ENCODE assay signal across 1 cellular context in the genomic region with DNA sequence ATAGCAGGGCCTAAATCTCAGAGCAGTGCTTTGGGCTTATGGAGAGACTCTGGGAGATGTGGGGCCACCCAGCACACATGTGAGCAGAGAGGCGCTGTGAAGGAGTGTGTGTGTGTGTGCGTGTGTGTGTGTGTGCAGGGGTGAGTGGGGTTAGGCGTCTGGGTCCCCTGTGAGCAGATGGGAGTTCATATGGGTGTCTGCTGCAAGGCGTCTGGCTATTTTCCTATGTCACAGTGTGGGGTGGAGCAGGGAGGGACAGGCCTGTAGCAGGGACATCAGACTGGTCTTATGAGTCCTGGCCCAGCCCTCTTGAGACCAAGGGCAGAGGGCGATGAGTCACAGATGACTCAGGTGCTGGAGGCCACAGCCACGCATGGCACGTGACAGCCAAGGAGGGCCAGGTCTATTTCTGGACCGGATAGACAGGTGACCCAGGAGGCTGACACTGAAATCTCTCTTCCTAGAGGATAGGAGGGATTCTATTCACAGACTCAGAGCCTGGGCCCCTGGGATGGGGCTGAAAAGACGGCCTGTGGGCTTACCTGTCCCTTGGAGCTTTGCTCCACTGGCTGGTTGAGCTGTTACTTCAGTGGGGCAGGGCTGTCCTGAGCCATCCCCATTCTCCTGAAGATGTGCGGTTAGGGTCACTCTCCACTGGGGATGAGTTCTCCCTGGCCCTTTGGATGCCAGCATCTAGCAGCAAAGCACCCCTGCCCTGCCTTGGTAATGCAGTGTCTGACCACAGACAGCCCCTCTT.
TF ChIP-seq lines count a peak whose summit lies in the region.

No MANE protein-coding gene starts in this region.

TF ChIP-seq in K562, 482 proteins besides CTCF, POLR2A, EP300 and RAD21 (continued from another document and continues in another):
- TF ChIP-seq, protein P1, sequence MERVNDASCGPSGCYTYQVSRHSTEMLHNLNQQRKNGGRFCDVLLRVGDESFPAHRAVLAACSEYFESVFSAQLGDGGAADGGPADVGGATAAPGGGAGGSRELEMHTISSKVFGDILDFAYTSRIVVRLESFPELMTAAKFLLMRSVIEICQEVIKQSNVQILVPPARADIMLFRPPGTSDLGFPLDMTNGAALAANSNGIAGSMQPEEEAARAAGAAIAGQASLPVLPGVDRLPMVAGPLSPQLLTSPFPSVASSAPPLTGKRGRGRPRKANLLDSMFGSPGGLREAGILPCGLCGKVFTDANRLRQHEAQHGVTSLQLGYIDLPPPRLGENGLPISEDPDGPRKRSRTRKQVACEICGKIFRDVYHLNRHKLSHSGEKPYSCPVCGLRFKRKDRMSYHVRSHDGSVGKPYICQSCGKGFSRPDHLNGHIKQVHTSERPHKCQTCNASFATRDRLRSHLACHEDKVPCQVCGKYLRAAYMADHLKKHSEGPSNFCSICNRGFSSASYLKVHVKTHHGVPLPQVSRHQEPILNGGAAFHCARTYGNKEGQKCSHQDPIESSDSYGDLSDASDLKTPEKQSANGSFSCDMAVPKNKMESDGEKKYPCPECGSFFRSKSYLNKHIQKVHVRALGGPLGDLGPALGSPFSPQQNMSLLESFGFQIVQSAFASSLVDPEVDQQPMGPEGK (CRISPR knock-in tag; IDR thresholded peaks at IDR 0.05; ENCODE audit: borderline replicate concordance) = no peak
- TF ChIP-seq ZNF174 (CRISPR knock-in tag; IDR thresholded peaks at IDR 0.05) = no peak
- no peak for TF ChIP-seq ZNF311 (CRISPR knock-in tag; IDR thresholded peaks at IDR 0.05)
- no peak for TF ChIP-seq SIX5 (IDR thresholded peaks at IDR 0.05; ENCODE audit: borderline replicate concordance in 1 of 2, insufficient read depth in 1 of 2, low read depth in 1 of 2, low read length in 2 of 2)
- peak; percentile 24; the same call in 1 of the 2 replicates for TF ChIP-seq TAL1 (IDR thresholded peaks at IDR 0.05)
- TF ChIP-seq CLOCK (CRISPR knock-in tag; IDR thresholded peaks at IDR 0.05; ENCODE audit: borderline replicate concordance) = no peak
- TF ChIP-seq TFE3 (CRISPR knock-in tag; IDR thresholded peaks at IDR 0.05) = peak; percentile 88
- peak; percentile 82 for TF ChIP-seq NEUROD1 (IDR thresholded peaks at IDR 0.05; ENCODE audit: borderline replicate concordance, low read depth, low read length, partially characterized antibody)
- TF ChIP-seq ZFP36 (IDR thresholded peaks at IDR 0.05; ENCODE audit: low read depth, low read length, partially characterized antibody) = no peak
- TF ChIP-seq ZBTB7A (IDR thresholded peaks at IDR 0.05; ENCODE audit: borderline replicate concordance, control insufficient read depth, low read depth, low read length) = no peak
- TF ChIP-seq, protein P2, sequence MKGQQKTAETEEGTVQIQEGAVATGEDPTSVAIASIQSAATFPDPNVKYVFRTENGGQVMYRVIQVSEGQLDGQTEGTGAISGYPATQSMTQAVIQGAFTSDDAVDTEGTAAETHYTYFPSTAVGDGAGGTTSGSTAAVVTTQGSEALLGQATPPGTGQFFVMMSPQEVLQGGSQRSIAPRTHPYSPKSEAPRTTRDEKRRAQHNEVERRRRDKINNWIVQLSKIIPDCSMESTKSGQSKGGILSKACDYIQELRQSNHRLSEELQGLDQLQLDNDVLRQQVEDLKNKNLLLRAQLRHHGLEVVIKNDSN (CRISPR knock-in tag; IDR thresholded peaks at IDR 0.05) = peak; percentile 97
- peak; percentile 96 for TF ChIP-seq TOE1 (IDR thresholded peaks at IDR 0.05; ENCODE audit: borderline replicate concordance)
- no peak for TF ChIP-seq TOE1 (CRISPR knock-in tag; IDR thresholded peaks at IDR 0.05; ENCODE audit: borderline replicate concordance, low read depth)
- no peak for TF ChIP-seq TGIF2 (CRISPR knock-in tag; IDR thresholded peaks at IDR 0.05)
- no peak for TF ChIP-seq TSHZ1 (CRISPR knock-in tag; IDR thresholded peaks at IDR 0.05)
- peak; percentile 100 for TF ChIP-seq JUN (IDR thresholded peaks at IDR 0.05; ENCODE audit: borderline replicate concordance, low read depth, low read length)
- TF ChIP-seq JUN (CRISPR knock-in tag; IDR thresholded peaks at IDR 0.05; ENCODE audit: borderline replicate concordance) = peak; percentile 91
- TF ChIP-seq PML (IDR thresholded peaks at IDR 0.05; ENCODE audit: low read length) = peak; percentile 18; the same call in 1 of the 2 replicates
- TF ChIP-seq SMARCA4 (IDR thresholded peaks at IDR 0.05) = peak; percentile 97
- no peak for TF ChIP-seq ATF1 (CRISPR knock-in tag; IDR thresholded peaks at IDR 0.05)
- TF ChIP-seq ATF1 (tag; IDR thresholded peaks at IDR 0.05) = peak; percentile 75
- TF ChIP-seq, protein P3, sequence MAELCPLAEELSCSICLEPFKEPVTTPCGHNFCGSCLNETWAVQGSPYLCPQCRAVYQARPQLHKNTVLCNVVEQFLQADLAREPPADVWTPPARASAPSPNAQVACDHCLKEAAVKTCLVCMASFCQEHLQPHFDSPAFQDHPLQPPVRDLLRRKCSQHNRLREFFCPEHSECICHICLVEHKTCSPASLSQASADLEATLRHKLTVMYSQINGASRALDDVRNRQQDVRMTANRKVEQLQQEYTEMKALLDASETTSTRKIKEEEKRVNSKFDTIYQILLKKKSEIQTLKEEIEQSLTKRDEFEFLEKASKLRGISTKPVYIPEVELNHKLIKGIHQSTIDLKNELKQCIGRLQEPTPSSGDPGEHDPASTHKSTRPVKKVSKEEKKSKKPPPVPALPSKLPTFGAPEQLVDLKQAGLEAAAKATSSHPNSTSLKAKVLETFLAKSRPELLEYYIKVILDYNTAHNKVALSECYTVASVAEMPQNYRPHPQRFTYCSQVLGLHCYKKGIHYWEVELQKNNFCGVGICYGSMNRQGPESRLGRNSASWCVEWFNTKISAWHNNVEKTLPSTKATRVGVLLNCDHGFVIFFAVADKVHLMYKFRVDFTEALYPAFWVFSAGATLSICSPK (IDR thresholded peaks at IDR 0.05; ENCODE audit: borderline replicate concordance) = no peak
- TF ChIP-seq KLF10 (CRISPR knock-in tag; IDR thresholded peaks at IDR 0.05) = no peak
- TF ChIP-seq ZNF785 (CRISPR knock-in tag; IDR thresholded peaks at IDR 0.05) = no peak
- TF ChIP-seq MYBL2 (IDR thresholded peaks at IDR 0.05; ENCODE audit: low read depth) = no peak
- no peak for TF ChIP-seq MYBL2 (CRISPR knock-in tag; IDR thresholded peaks at IDR 0.05; ENCODE audit: borderline replicate concordance)
- TF ChIP-seq PHF21A (IDR thresholded peaks at IDR 0.05; ENCODE audit: borderline replicate concordance, low read depth) = peak; percentile 44; the same call in 1 of the 2 replicates
- no peak for TF ChIP-seq TSC22D4 (tag; IDR thresholded peaks at IDR 0.05)
- TF ChIP-seq ARID2 (IDR thresholded peaks at IDR 0.05) = peak; percentile 44; the same call in 1 of the 2 replicates
- no peak for TF ChIP-seq PHB (CRISPR knock-in tag; IDR thresholded peaks at IDR 0.05)
- TF ChIP-seq ZNF507 (tag; conservative IDR thresholded peaks at IDR 0.05) = no peak
- peak; percentile 84 for TF ChIP-seq FOS (IDR thresholded peaks at IDR 0.05; ENCODE audit: extremely low read depth, insufficient read length)
- no peak for TF ChIP-seq ZNF444 (CRISPR knock-in tag; IDR thresholded peaks at IDR 0.05)
- peak; percentile 59 for TF ChIP-seq SMAD1 (IDR thresholded peaks at IDR 0.05; ENCODE audit: low read depth, low read length, partially characterized antibody)
- TF ChIP-seq CBFB (CRISPR knock-in tag; IDR thresholded peaks at IDR 0.05) = no peak
- TF ChIP-seq, protein P4, sequence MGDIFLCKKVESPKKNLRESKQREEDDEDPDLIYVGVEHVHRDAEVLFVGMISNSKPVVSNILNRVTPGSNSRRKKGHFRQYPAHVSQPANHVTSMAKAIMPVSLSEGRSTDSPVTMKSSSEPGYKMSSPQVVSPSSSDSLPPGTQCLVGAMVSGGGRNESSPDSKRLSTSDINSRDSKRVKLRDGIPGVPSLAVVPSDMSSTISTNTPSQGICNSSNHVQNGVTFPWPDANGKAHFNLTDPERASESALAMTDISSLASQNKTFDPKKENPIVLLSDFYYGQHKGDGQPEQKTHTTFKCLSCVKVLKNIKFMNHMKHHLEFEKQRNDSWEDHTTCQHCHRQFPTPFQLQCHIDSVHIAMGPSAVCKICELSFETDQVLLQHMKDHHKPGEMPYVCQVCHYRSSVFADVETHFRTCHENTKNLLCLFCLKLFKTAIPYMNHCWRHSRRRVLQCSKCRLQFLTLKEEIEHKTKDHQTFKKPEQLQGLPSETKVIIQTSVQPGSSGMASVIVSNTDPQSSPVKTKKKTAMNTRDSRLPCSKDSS (IDR thresholded peaks at IDR 0.05; ENCODE audit: low read depth, partially characterized antibody) = peak; percentile 31
- TF ChIP-seq, protein P5, sequence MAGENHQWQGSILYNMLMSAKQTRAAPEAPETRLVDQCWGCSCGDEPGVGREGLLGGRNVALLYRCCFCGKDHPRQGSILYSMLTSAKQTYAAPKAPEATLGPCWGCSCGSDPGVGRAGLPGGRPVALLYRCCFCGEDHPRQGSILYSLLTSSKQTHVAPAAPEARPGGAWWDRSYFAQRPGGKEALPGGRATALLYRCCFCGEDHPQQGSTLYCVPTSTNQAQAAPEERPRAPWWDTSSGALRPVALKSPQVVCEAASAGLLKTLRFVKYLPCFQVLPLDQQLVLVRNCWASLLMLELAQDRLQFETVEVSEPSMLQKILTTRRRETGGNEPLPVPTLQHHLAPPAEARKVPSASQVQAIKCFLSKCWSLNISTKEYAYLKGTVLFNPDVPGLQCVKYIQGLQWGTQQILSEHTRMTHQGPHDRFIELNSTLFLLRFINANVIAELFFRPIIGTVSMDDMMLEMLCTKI (IDR thresholded peaks at IDR 0.05; ENCODE audit: partially characterized antibody) = no peak
- TF ChIP-seq, protein P6, sequence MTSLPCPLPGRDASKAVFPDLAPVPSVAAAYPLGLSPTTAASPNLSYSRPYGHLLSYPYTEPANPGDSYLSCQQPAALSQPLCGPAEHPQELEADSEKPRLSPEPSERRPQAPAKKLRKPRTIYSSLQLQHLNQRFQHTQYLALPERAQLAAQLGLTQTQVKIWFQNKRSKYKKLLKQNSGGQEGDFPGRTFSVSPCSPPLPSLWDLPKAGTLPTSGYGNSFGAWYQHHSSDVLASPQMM (CRISPR knock-in tag; IDR thresholded peaks at IDR 0.05) = no peak
- TF ChIP-seq ETV5 (CRISPR knock-in tag; IDR thresholded peaks at IDR 0.05; ENCODE audit: low read depth) = no peak
- peak; percentile 14 for TF ChIP-seq RBBP5 (IDR thresholded peaks at IDR 0.05; ENCODE audit: borderline replicate concordance, insufficient read depth, low read length, poor library complexity, severe bottlenecking)
- TF ChIP-seq CBFA2T3 (IDR thresholded peaks at IDR 0.05) = peak; percentile 73
- TF ChIP-seq PHTF2 (CRISPR knock-in tag; IDR thresholded peaks at IDR 0.05) = 0 out of 2 replicates have a peak, but pooled peaks have one; percentile 31
